In the genomic region with DNA sequence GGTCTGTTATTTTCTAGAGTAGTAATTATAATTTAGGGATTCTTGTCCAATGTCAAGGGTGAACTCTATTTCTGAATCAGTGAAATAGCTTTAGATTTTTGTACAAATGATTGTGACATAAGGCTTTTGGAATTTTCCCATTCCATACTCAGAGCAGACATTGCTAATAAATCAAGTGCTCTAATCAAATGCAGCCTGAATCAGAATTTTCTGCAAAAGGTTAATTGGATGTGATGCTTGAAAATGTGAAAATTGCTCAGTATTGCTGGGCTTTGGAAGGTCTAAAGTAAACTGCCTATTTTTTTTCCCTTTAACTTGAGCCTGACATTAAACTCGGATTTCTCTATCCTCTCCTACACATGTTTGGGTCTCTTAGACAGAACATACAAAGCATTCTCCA, we compare ENCODE assay signal across 11 cellular contexts. TPM values are rescaled to one million over a fixed set of nuclear protein-coding genes. Genes with fewer than 3 reads are reported as not detected.
"Had no signal": no experiment of that assay in that cellular context is flagged by ENCODE, and none has a peak within 500 bp of the region (broad histone marks: within the 10 kb centered on the region; RNA-seq: fewer than 3 reads in every experiment).

No MANE protein-coding gene starts in this region.

- H3K27me3 ChIP-seq: colonic mucosa, tibial nerve had no signal

- H3K27ac ChIP-seq: colonic mucosa, tibial nerve had no signal

- DNase-seq: activated CD4-positive, alpha-beta T cell treated with anti-CD3 and anti-CD28 coated beads for 4 hours; activated CD8-positive, alpha-beta memory T cell treated with anti-CD3 and anti-CD28 coated beads, Interleukin-2, amount 50 U/mL, for 48 hours; activated CD8-positive, alpha-beta T cell treated with anti-CD3 and anti-CD28 coated beads, Interleukin-2, amount 10 ng/mL, durations not matched to agents 7 days and 5 days; activated naive CD4-positive, alpha-beta T cell; colonic mucosa; effector CD4-positive, alpha-beta T cell; natural killer cell; right cardiac atrium had no signal

- H3K36me3 ChIP-seq: colonic mucosa, tibial nerve had no signal

- H3K9me3 ChIP-seq: colonic mucosa, tibial nerve had no signal

- H3K4me3 ChIP-seq: colonic mucosa, smooth muscle cell, tibial nerve had no signal

- H3K4me2 ChIP-seq: smooth muscle cell had no signal

- H3K4me1 ChIP-seq: colonic mucosa, tibial nerve had no signal

RNA-seq across cellular contexts. Expression of a gene that starts 23.2 kb away (rescaled TPM):
- total RNA-seq: activated CD8-positive, alpha-beta T cell treated with anti-CD3 and anti-CD28 coated beads, Interleukin-2, amount 10 ng/mL, durations not matched to agents 7 days and 5 days; activated T-helper 1 cell treated with anti-CD3 and anti-CD28 coated beads, Interleukin-12 subunit alpha, Interleukin-12 subunit beta, Interleukin-2, Interleukin-4 antibody, amounts not matched to agents 30 ng/mL and 10 ng/mL and 1 ng/mL, durations not matched to agents 14 hours and 24 hours and 36 hours had no signal
